ENCODE assay signal across 12 cellular contexts in genomic region chr16:85003723-85004586, GRCh38. TPM values are rescaled to one million over a fixed set of nuclear protein-coding genes. Genes with fewer than 3 reads are reported as not detected.
DNase-seq lines count a peak whose midpoint lies in the region; ATAC-seq and TF ChIP-seq lines count a peak whose summit lies in the region.
"Had no signal": no experiment of that assay in that cellular context is flagged by ENCODE, and none has a peak within 500 bp of the region (broad histone marks: within the 10 kb centered on the region; RNA-seq: fewer than 3 reads in every experiment).

No MANE protein-coding gene starts in this region.

- H3K36me3 ChIP-seq in CD8-positive, alpha-beta memory T cell (ENCODE audit: insufficient read depth, low read length) = no peaks in the 10 kb centered on the region
- H3K36me3 ChIP-seq in hepatocyte (replicated peaks; ENCODE audit: insufficient read depth, low read depth) (no peaks in the 10 kb centered on the region), skeletal muscle tissue (ENCODE audit: control insufficient read depth in 3 of 3, insufficient read depth in 3 of 3, low read length in 3 of 3) (no peaks in the 10 kb centered on the region)
- H3K36me3 ChIP-seq: neural progenitor cell had no signal

- H3K27ac Mint-ChIP-seq in CD8-positive, alpha-beta memory T cell = peak overlapping the region in 7 of 8 donors; percentile 7 to 65 (median 35)
- peak overlapping the region; percentile 68 for H3K27ac Mint-ChIP-seq in activated naive CD8-positive, alpha-beta T cell treated with anti-CD3 and anti-CD28 coated beads, Interleukin-2, amount 50 U/mL, for 24 hours
- H3K27ac Mint-ChIP-seq: neural progenitor cell had no signal

- peaks cover 39% of the 10 kb centered on the region for H3K4me1 ChIP-seq in CD8-positive, alpha-beta memory T cell (ENCODE audit: insufficient read depth, low read length)
- H3K4me1 ChIP-seq in hepatocyte (ENCODE audit: insufficient read depth) (peaks cover 74% of the 10 kb centered on the region), skeletal muscle tissue (ENCODE audit: control insufficient read depth in 3 of 3, insufficient read depth in 3 of 3, low read length in 3 of 3) (peaks cover 53 to 82% (median 69%) of the 10 kb centered on the region in 3 donors)

- POLR2A ChIA-PET in CD8-positive, alpha-beta memory T cell (lab: Charles Lee) = no interaction called here

- H3K27ac ChIP-seq in CD8-positive, alpha-beta memory T cell (ENCODE audit: low read depth, low read length) = no peak overlapping the region
- H3K27ac ChIP-seq in hepatocyte = peak overlapping the region; percentile 92
- peak overlapping the region; percentile 78 for H3K27ac ChIP-seq in skeletal muscle tissue (ENCODE audit: low read depth, low read length)

- DNase-seq in CD8-positive, alpha-beta memory T cell = no peak
- DNase-seq in activated naive CD8-positive, alpha-beta T cell treated with anti-CD3 and anti-CD28 coated beads, Interleukin-2, amount 50 U/mL, for 24 hours = no peak
- DNase-seq in hepatocyte (ENCODE audit: low spot score) = no peak
- no peak for DNase-seq in DMS 273 (lab: John Stamatoyannopoulos, UW; ENCODE audit: unreplicated experiment)
- DNase-seq: central memory CD4-positive, alpha-beta T cell; DMS53; SIG-M5 had no signal

- 75% methylated on average over 16 of the region's 16 CpGs for WGBS in hepatocyte (ENCODE audit: low lambda C conversion rate, missing lambda C conversion rate)

- H3K4me1 Mint-ChIP-seq in CD8-positive, alpha-beta memory T cell = peaks cover 59 to 88% (median 82%) of the 10 kb centered on the region in 3 donors
- peaks cover 52% of the 10 kb centered on the region for H3K4me1 Mint-ChIP-seq in activated naive CD8-positive, alpha-beta T cell treated with anti-CD3 and anti-CD28 coated beads, Interleukin-2, amount 50 U/mL, for 24 hours

- peak overlapping the region in 2 of 7 donors; percentile 10 to 29 for H3K4me3 Mint-ChIP-seq in CD8-positive, alpha-beta memory T cell
- H3K4me3 Mint-ChIP-seq in activated naive CD8-positive, alpha-beta T cell treated with anti-CD3 and anti-CD28 coated beads, Interleukin-2, amount 50 U/mL, for 24 hours = no peak overlapping the region

- H4K20me1 ChIP-seq in hepatocyte (ENCODE audit: insufficient read depth, poor library complexity, severe bottlenecking) = peaks cover 17% of the 10 kb centered on the region

- H3K79me2 ChIP-seq in hepatocyte = peaks cover 93% of the 10 kb centered on the region

- CTCF ChIA-PET in CD8-positive, alpha-beta memory T cell (lab: Charles Lee) = interaction anchor here (1.6 kb wide), 1 partner anchor 83 kb away, joined by 5 read pairs; no protein-coding TSS in a partner anchor

- H3K4me2 ChIP-seq in hepatocyte = peak overlapping the region; percentile 62

- no peaks in the 10 kb centered on the region for H3K9me3 Mint-ChIP-seq in CD8-positive, alpha-beta memory T cell
- H3K9me3 Mint-ChIP-seq in activated naive CD8-positive, alpha-beta T cell treated with anti-CD3 and anti-CD28 coated beads, Interleukin-2, amount 50 U/mL, for 24 hours = no peaks in the 10 kb centered on the region
- H3K9me3 Mint-ChIP-seq: neural progenitor cell had no signal

- no peaks in the 10 kb centered on the region for H3K9me2 ChIP-seq in hepatocyte (replicated peaks; ENCODE audit: insufficient read depth)

- no peak for ATAC-seq in activated naive CD8-positive, alpha-beta T cell treated with anti-CD3 and anti-CD28 coated beads, Interleukin-2, amount 50 U/mL, for 24 hours
- ATAC-seq in HG03520 (IDR thresholded peaks at IDR 0.05; ENCODE audit: unreplicated experiment) (no peak), HG03354 (IDR thresholded peaks at IDR 0.05; ENCODE audit: poor library complexity, severe bottlenecking, unreplicated experiment) (no peak), HG03135 (IDR thresholded peaks at IDR 0.05; ENCODE audit: unreplicated experiment) (no peak)

- H3K36me3 Mint-ChIP-seq in CD8-positive, alpha-beta memory T cell = peaks cover 0 to 51% (median 7%) of the 10 kb centered on the region in 3 donors
- H3K36me3 Mint-ChIP-seq in activated naive CD8-positive, alpha-beta T cell treated with anti-CD3 and anti-CD28 coated beads, Interleukin-2, amount 50 U/mL, for 24 hours (ENCODE audit: low read depth) = peaks cover 21% of the 10 kb centered on the region

- no peak overlapping the region for H2AFZ ChIP-seq in hepatocyte
- H2AFZ ChIP-seq: neural progenitor cell had no signal

- H3K27me3 Mint-ChIP-seq in CD8-positive, alpha-beta memory T cell = no peaks in the 10 kb centered on the region
- no peaks in the 10 kb centered on the region for H3K27me3 Mint-ChIP-seq in activated naive CD8-positive, alpha-beta T cell treated with anti-CD3 and anti-CD28 coated beads, Interleukin-2, amount 50 U/mL, for 24 hours

- no peaks in the 10 kb centered on the region for H3K9me3 ChIP-seq in CD8-positive, alpha-beta memory T cell (ENCODE audit: low read length)
- no peaks in the 10 kb centered on the region for H3K9me3 ChIP-seq in hepatocyte (ENCODE audit: low read depth)
- H3K9me3 ChIP-seq in skeletal muscle tissue (ENCODE audit: control insufficient read depth in 3 of 3, low read length in 3 of 3) = no peaks in the 10 kb centered on the region

- no peak for TF ChIP-seq CTCF in hepatocyte (IDR thresholded peaks at IDR 0.05; ENCODE audit: poor library complexity)

- no peak overlapping the region for H3K4me3 ChIP-seq in CD8-positive, alpha-beta memory T cell (ENCODE audit: low read length)
- H3K4me3 ChIP-seq in hepatocyte (no peak overlapping the region), skeletal muscle tissue (ENCODE audit: low read length in 3 of 3) (peak overlapping the region in 2 of 3 donors; percentile 33 to 42)
- H3K4me3 ChIP-seq: neural progenitor cell had no signal

- H3K9ac ChIP-seq in skeletal muscle tissue (ENCODE audit: low read depth in 1 of 3, low read length in 3 of 3) = peak overlapping the region in 2 of 3 donors; percentile 18 to 27
- H3K9ac ChIP-seq: neural progenitor cell had no signal

- H3K27me3 ChIP-seq in CD8-positive, alpha-beta memory T cell (ENCODE audit: insufficient read depth, low read length, poor library complexity, severe bottlenecking) = no peaks in the 10 kb centered on the region
- H3K27me3 ChIP-seq in hepatocyte (no peaks in the 10 kb centered on the region), skeletal muscle tissue (ENCODE audit: control insufficient read depth in 3 of 3, insufficient read depth in 3 of 3, low read length in 3 of 3) (no peaks in the 10 kb centered on the region)
- H3K27me3 ChIP-seq: neural progenitor cell had no signal

RNA-seq across cellular contexts. Expression of gene ZDHHC7, which starts 7.4 kb away (rescaled TPM):
- 10 to 100 TPM; 31.6 to 32.6 TPM for total RNA-seq in CD8-positive, alpha-beta memory T cell
- polyA plus RNA-seq in CD8-positive, alpha-beta memory T cell = 45.7 TPM
- total RNA-seq in hepatocyte = 59.2 and 65.2 TPM in 2 replicates
- polyA plus RNA-seq in hepatocyte = 50.0 and 51.4 TPM in 2 replicates
- total RNA-seq in skeletal muscle tissue = 19.8 TPM

RNA-seq across cellular contexts. Expression of gene KIAA0513, which starts 23.6 kb away (rescaled TPM):
- total RNA-seq in CD8-positive, alpha-beta memory T cell = 10 to 100 TPM; 13.2 to 13.5 TPM
- 7.2 TPM for polyA plus RNA-seq in CD8-positive, alpha-beta memory T cell
- total RNA-seq in hepatocyte = 6.9 and 14.9 TPM in 2 replicates
- 8.1 and 10.1 TPM in 2 replicates for polyA plus RNA-seq in hepatocyte
- 5.7 TPM for total RNA-seq in skeletal muscle tissue

Comparison
In these comparisons a context has a peak if more than half of its experiments do, and no peak if none do; other contexts are left out.
1. H3K4me3 ChIP-seq: peak in skeletal muscle tissue (2 of 3); none in CD8-positive, alpha-beta memory T cell (single experiment) and hepatocyte (single experiment).